In the genomic region with DNA sequence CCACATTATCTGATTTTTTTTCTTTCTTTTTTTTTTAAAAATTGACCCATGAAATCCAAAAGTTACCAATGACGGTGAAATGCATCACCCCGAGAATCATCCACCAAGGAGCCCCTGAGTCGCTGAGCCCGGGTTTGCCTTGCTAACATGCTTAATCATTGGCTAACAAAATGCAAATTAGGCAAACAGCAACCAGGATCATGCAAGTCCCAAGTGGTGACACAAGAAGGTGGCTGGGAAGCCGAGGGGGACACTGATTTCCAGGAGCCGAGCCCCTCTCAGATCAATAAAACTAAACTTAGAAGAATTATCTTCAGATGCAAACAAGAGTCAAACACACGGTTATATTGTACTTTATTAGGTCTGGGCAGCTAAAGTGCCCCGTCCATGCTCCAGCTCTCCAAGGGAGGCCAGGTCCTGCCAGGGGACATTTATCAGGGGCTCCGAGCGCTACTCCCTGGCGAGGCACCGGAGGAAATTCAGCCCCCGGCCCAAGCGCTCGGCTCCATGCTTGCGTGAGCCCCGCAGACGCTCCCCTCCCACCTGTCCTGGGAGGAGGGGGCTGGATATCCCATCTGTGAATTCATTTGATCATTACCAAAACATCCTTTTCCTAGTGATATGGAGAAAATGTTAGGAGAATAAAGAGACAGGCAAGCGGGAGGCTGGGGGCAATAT, we compare ENCODE assay signal across 23 cellular contexts.
"Had no signal": no experiment of that assay in that cellular context is flagged by ENCODE, and none has a peak within 500 bp of the region (broad histone marks: within the 10 kb centered on the region; RNA-seq: fewer than 3 reads in every experiment).

No MANE protein-coding gene starts in this region.

- H3K27ac ChIP-seq: coronary artery, dorsolateral prefrontal cortex, esophagus muscularis mucosa, foreskin keratinocyte, gastroesophageal sphincter, heart left ventricle, hepatocyte, left ventricle myocardium inferior, lower lobe of right lung had no signal

- H3K27me3 ChIP-seq: foreskin keratinocyte had no signal

- H3K4me1 ChIP-seq: esophagus muscularis mucosa, foreskin keratinocyte, gastroesophageal sphincter, heart left ventricle, left ventricle myocardium inferior, lower lobe of right lung had no signal

- ATAC-seq: foreskin keratinocyte, gastroesophageal sphincter, heart left ventricle, left colon, left lobe of liver, lower lobe of right lung, mucosa of descending colon had no signal

- DNase-seq: dermis blood vessel endothelial cell; dorsolateral prefrontal cortex; effector CD4-positive, alpha-beta T cell; effector memory CD4-positive, alpha-beta T cell; foreskin keratinocyte; heart left ventricle; hypothalamus; immature natural killer cell; islet precursor cell; left colon; left ventricle myocardium inferior; lower lobe of right lung; mesenchymal stem cell; mucosa of descending colon; naive B cell had no signal

- FAIRE-seq: colon, endothelial cell of umbilical vein, frontal cortex had no signal

- H3K36me3 ChIP-seq: esophagus muscularis mucosa, gastroesophageal sphincter, heart left ventricle, left ventricle myocardium inferior, lower lobe of right lung had no signal

- H3K9me3 ChIP-seq: esophagus muscularis mucosa, gastroesophageal sphincter, heart left ventricle, left ventricle myocardium inferior, lower lobe of right lung, mucosa of descending colon had no signal

- H3K4me3 ChIP-seq: coronary artery, dorsolateral prefrontal cortex, esophagus muscularis mucosa, gastroesophageal sphincter, heart left ventricle, hepatocyte, left ventricle myocardium inferior, lower lobe of right lung, mucosa of descending colon had no signal
